In genomic region chr1:113013823-113014222, GRCh38 we compare ENCODE assay signal across 1 cellular context.
TF ChIP-seq lines count a peak whose summit lies in the region.

No MANE protein-coding gene starts in this region.

TF ChIP-seq in HCT116, 20 proteins besides CTCF, POLR2A, EP300 and RAD21:
- peak; percentile 23 for TF ChIP-seq REST (IDR thresholded peaks at IDR 0.05; ENCODE audit: low read depth)
- TF ChIP-seq JUND (IDR thresholded peaks at IDR 0.05) = no peak
- no peak for TF ChIP-seq POLR2AphosphoS5 (IDR thresholded peaks at IDR 0.05; ENCODE audit: low read depth, low read length)
- TF ChIP-seq SIN3A (IDR thresholded peaks at IDR 0.05; ENCODE audit: low read depth) = no peak
- no peak for TF ChIP-seq TCF7L2 (IDR thresholded peaks at IDR 0.05; ENCODE audit: borderline replicate concordance, extremely low read depth, insufficient read depth, insufficient read length)
